ENCODE assay signal across 8 cellular contexts in the genomic region with DNA sequence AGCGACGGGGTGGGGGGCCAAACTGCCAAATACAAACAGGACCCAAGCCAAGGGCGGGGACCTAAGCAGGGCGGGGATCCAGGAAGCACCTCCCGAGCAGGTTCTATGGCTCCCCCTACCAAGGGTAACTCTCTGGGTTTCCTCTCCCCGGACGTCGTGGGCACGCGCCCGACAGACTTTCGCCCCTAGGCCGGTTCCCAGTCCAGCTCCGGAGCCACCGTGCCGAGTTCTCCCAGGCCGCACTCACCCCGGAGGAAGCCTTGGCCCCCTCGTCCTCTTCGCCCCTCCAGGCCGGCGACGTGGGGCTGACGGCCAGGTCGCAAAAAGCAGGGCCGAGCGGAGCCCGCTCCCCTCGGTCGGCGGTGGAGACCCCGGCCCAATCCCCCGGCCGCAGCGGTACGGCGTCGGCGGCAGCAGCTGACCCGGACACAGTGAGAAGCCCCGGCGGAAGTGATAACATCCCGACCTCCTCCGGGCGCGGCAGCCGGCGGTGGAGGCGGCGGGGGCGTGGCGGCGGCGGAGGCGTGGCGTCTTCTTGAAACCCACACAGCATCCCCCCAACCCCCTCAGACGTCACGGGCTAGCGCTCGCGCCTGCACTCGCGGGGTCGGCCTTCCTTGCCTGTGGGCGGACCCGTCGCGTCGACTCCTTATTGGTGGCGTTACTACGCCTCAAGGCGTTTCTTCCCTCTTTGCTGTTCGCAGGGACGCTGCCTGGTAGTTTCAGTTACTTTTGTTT. TPM values are rescaled to one million over a fixed set of nuclear protein-coding genes. Genes with fewer than 3 reads are reported as not detected.
A peak's percentile ranks its signal among the peaks of the same experiment; 100 is the strongest.
DNase-seq lines count a peak whose midpoint lies in the region; ATAC-seq, FAIRE-seq and TF ChIP-seq lines count a peak whose summit lies in the region.

A gene with protein sequence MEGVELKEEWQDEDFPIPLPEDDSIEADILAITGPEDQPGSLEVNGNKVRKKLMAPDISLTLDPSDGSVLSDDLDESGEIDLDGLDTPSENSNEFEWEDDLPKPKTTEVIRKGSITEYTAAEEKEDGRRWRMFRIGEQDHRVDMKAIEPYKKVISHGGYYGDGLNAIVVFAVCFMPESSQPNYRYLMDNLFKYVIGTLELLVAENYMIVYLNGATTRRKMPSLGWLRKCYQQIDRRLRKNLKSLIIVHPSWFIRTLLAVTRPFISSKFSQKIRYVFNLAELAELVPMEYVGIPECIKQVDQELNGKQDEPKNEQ (minus strand): TSS at position 433 of the 738 bp plus-strand sequence. CDS start 6,863 bp downstream, outside the sequence.

- H3K4me3 Mint-ChIP-seq in nephron progenitor cell = peak within 1 kb of the TSS; percentile 98
- peak within 1 kb of the TSS; percentile 87 for H3K4me3 Mint-ChIP-seq in stimulated activated naive CD8-positive, alpha-beta T cell treated with anti-CD3 and anti-CD28 coated beads, Interleukin-15, amount 100 ng/mL, for 72 hours

- peak; percentile 92 for ATAC-seq in stimulated activated naive CD8-positive, alpha-beta T cell treated with anti-CD3 and anti-CD28 coated beads, Interleukin-15, amount 100 ng/mL, for 72 hours

- H3K27ac Mint-ChIP-seq in nephron progenitor cell = peak within 1 kb of the TSS; percentile 99
- peak within 1 kb of the TSS; percentile 99 for H3K27ac Mint-ChIP-seq in stimulated activated naive CD8-positive, alpha-beta T cell treated with anti-CD3 and anti-CD28 coated beads, Interleukin-15, amount 100 ng/mL, for 72 hours

- peaks cover 26% of the 10 kb centered on the region for H3K36me3 Mint-ChIP-seq in nephron progenitor cell (ENCODE audit: low read depth)

- peak within 1 kb of the TSS; percentile 90 for H3K4me3 ChIP-seq in MG63
- H3K4me3 ChIP-seq in fibroblast of the aortic adventitia (ENCODE audit: low read depth, low read length) = peak within 1 kb of the TSS; percentile 80

- peaks cover 30% of the 10 kb centered on the region for H3K36me3 ChIP-seq in MG63

- H3K27me3 Mint-ChIP-seq in nephron progenitor cell (ENCODE audit: low read depth, poor library complexity) = peaks cover 9% of the 10 kb centered on the region
- H3K27me3 Mint-ChIP-seq in stimulated activated naive CD8-positive, alpha-beta T cell treated with anti-CD3 and anti-CD28 coated beads, Interleukin-15, amount 100 ng/mL, for 72 hours = no peaks in the 10 kb centered on the region

- TF ChIP-seq CTCF in fibroblast of the aortic adventitia (IDR thresholded peaks at IDR 0.05; ENCODE audit: insufficient read depth, low read length) = no peak
- TF ChIP-seq CTCF in nephron progenitor cell (IDR thresholded peaks at IDR 0.05) = no peak

- TF ChIP-seq POLR2A in H54 (IDR thresholded peaks at IDR 0.05; ENCODE audit: low read depth, low read length) = peak; percentile 10

- H3K9me3 Mint-ChIP-seq in nephron progenitor cell = no peaks in the 10 kb centered on the region
- H3K9me3 Mint-ChIP-seq in stimulated activated naive CD8-positive, alpha-beta T cell treated with anti-CD3 and anti-CD28 coated beads, Interleukin-15, amount 100 ng/mL, for 72 hours = no peaks in the 10 kb centered on the region

- no peaks in the 10 kb centered on the region for H3K9me3 ChIP-seq in MG63

- DNase-seq in EL = peak; percentile 98
- peak; percentile 79 for DNase-seq in H54 (ENCODE audit: insufficient read length, low spot score)
- DNase-seq in MG63 = peak; percentile 99
- DNase-seq in SHP77 treated with DMSO at 0.1 percent for 48 hours (lab: John Stamatoyannopoulos, UW) = peak; percentile 91
- peak; percentile 99 for DNase-seq in activated effector memory CD4-positive, alpha-beta T cell treated with anti-CD3 and anti-CD28 coated beads, Interleukin-2, amount 50 U/mL, for 16 hours
- DNase-seq in fibroblast of the aortic adventitia (ENCODE audit: low read depth) = peak; percentile 98
- DNase-seq in nephron progenitor cell = peak; percentile 99
- DNase-seq in stimulated activated naive CD8-positive, alpha-beta T cell treated with anti-CD3 and anti-CD28 coated beads, Interleukin-15, amount 100 ng/mL, for 72 hours = peak; percentile 98

- H3K4me1 Mint-ChIP-seq in nephron progenitor cell = peaks cover 24% of the 10 kb centered on the region
- H3K4me1 Mint-ChIP-seq in stimulated activated naive CD8-positive, alpha-beta T cell treated with anti-CD3 and anti-CD28 coated beads, Interleukin-15, amount 100 ng/mL, for 72 hours = peaks cover 38% of the 10 kb centered on the region

- H3K27me3 ChIP-seq in MG63 = no peaks in the 10 kb centered on the region

- FAIRE-seq in H54 (lab: Jason Lieb, UNC) = no peak

RNA-seq across cellular contexts. Expression of the gene that starts here (rescaled TPM):
- total RNA-seq in MG63 (2014; rRNA removed; shearing (Covaris generic); ENCODE audit: low replicate concordance) = 125 and 259 TPM in 2 replicates
- total RNA-seq in fibroblast of the aortic adventitia (ENCODE audit: low replicate concordance) = 107 and 408 TPM in 2 replicates

Comparison
In these comparisons a context has a peak if more than half of its experiments do, and no peak if none do; other contexts are left out.
1. Peak in every context shown above with its lines: DNase-seq, ATAC-seq and H3K4me3 ChIP-seq.